16 cellular contexts compared by ENCODE assay signal in genomic region chr9:88749420-88749819, GRCh38.
DNase-seq lines count a peak whose midpoint lies in the region; ATAC-seq and TF ChIP-seq lines count a peak whose summit lies in the region.
"Had no signal": no experiment of that assay in that cellular context is flagged by ENCODE, and none has a peak within 500 bp of the region (broad histone marks: within the 10 kb centered on the region; RNA-seq: fewer than 3 reads in every experiment).

No MANE protein-coding gene starts in this region.

- H3K4me1 ChIP-seq in thoracic aorta (ENCODE audit: control insufficient read depth in 1 of 2, low read depth in 2 of 2), result peaks cover 0 to 30% of the 10 kb centered on the region in 2 donors
- H3K4me1 ChIP-seq: right lobe of liver had no signal

- TF ChIP-seq CTCF in epithelial cell of esophagus (IDR thresholded peaks at IDR 0.05; ENCODE audit: insufficient read depth, low read depth, low read length, missing control alignments) (no peak), thoracic aorta (IDR thresholded peaks at IDR 0.05) (no peak)

- H3K27me3 ChIP-seq in thoracic aorta (replicated peaks; ENCODE audit: insufficient read depth), result no peaks in the 10 kb centered on the region
- H3K27me3 ChIP-seq: right lobe of liver, uterus had no signal

- ATAC-seq in left ventricle myocardium superior (peak; percentile 8), thoracic aorta (ENCODE audit: insufficient number of reproducible peaks, low FRiP score, low read depth) (no peak)
- ATAC-seq in activated CD4-positive, CD25-positive, alpha-beta regulatory T cell treated with anti-CD3 and anti-CD28 coated beads, Interleukin-2, amount 50 U/mL, for 24 hours, result no peak

- DNase-seq in GM04503 (ENCODE audit: low read depth) (peak; percentile 84), epithelial cell of esophagus (ENCODE audit: low read depth) (peak; percentile 85), left ventricle myocardium superior (no peak), thoracic aorta (ENCODE audit: low spot score) (no peak), retina (no peak)
- no peak for DNase-seq in stimulated activated naive CD4-positive, alpha-beta T cell (lab: John Stamatoyannopoulos, UW)
- DNase-seq: activated CD4-positive, alpha-beta T cell treated with anti-CD3 and anti-CD28 coated beads for 4 hours; CD4-positive, CD25-positive, alpha-beta regulatory T cell; erythroblast; HCEC 1CT; NCI-H1105 treated with DMSO at 0.1 percent for 48 hours; right lobe of liver; SIG-M5; stimulated activated CD4-positive, alpha-beta T cell treated with anti-CD3 and anti-CD28 coated beads, Interleukin-4, amount 100 ng/mL, for 4 hours; uterus had no signal

- peak overlapping the region; percentile 56 to 58 for H3K27ac ChIP-seq in thoracic aorta
- H3K27ac ChIP-seq: right lobe of liver had no signal

- no peaks in the 10 kb centered on the region for H3K36me3 ChIP-seq in thoracic aorta
- H3K36me3 ChIP-seq: right lobe of liver, uterus had no signal

- intact Hi-C loops in left ventricle myocardium superior (cut with micrococcal nuclease), result no loop called here

- H3K4me3 ChIP-seq in epithelial cell of esophagus (ENCODE audit: low read length) (no peak overlapping the region), thoracic aorta (no peak overlapping the region)
- H3K4me3 ChIP-seq: right lobe of liver, uterus had no signal

- H3K9me3 ChIP-seq in thoracic aorta, result no peaks in the 10 kb centered on the region
- H3K9me3 ChIP-seq: right lobe of liver, uterus had no signal

Comparison
In these comparisons a context has a peak if more than half of its experiments do, and no peak if none do; other contexts are left out.
1. DNase-seq: peak in GM04503 (single experiment) and epithelial cell of esophagus (single experiment); none in left ventricle myocardium superior (single experiment), thoracic aorta (single experiment), stimulated activated naive CD4-positive, alpha-beta T cell (0 of 6) and retina (single experiment).